ENCODE assay signal across 8 cellular contexts in the genomic region with DNA sequence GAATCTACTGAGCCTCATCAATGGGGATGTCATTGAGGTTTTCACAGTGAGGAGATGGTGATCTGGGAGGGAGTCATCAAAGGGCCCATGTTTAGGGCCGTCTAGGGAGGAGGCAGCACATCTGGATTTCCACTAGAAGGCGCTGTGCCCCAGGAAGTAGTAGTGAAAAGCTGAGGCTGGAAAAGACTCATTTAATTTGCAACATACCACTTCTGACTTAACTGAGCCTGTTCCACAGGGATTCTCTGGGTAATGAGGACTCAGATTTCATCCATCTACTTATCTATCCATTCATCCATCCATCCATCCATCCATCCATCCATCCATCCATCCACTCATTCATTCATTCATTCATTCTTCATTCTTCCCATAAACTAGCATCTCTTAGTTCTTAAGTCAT. TPM values are rescaled to one million over a fixed set of nuclear protein-coding genes. Genes with fewer than 3 reads are reported as not detected.
A peak's percentile ranks its signal among the peaks of the same experiment; 100 is the strongest.
DNase-seq lines count a peak whose midpoint lies in the region; ATAC-seq, FAIRE-seq and TF ChIP-seq lines count a peak whose summit lies in the region.

No MANE protein-coding gene starts in this region.

- no peak for TF ChIP-seq POLR2A in HepG2 (IDR thresholded peaks at IDR 0.05; ENCODE audit: insufficient read depth in 1 of 2, low read depth in 2 of 2, low read length in 2 of 2)
- TF ChIP-seq POLR2A in lower leg skin (IDR thresholded peaks at IDR 0.05) = no peak

- intact Hi-C loops in HepG2 (cut with micrococcal nuclease; ENCODE audit: unreplicated experiment) (loop anchor here (1.0 to 10.0 kb wide), 5 partner anchors 63 to 410 kb away; no protein-coding TSS in a partner anchor), lower leg skin (cut with DNase I; ENCODE audit: low total_unique reads) (no loop called here)

- TF ChIP-seq CTCF in GM12801 (IDR thresholded peaks at IDR 0.05; ENCODE audit: extremely low read depth, insufficient read length) (peak; percentile 39), brain microvascular endothelial cell (IDR thresholded peaks at IDR 0.05; ENCODE audit: low read depth, low read length, missing control alignments) (peak; percentile 96), HepG2 (CRISPR knock-in tag; IDR thresholded peaks at IDR 0.05) (peak; percentile 85), lower leg skin (IDR thresholded peaks at IDR 0.05) (peak in 1 of 3 donors; percentile 16)

- no peak for FAIRE-seq in HepG2 (lab: Jason Lieb, UNC)

- TF ChIP-seq EP300 in HepG2 (IDR thresholded peaks at IDR 0.05; ENCODE audit: low read depth in 2 of 2, low read length in 2 of 2) (no peak), HepG2 (CRISPR knock-in tag; IDR thresholded peaks at IDR 0.05; ENCODE audit: borderline replicate concordance) (no peak)

- H3K27me3 ChIP-seq in brain microvascular endothelial cell (replicated peaks) (no peaks in the 10 kb centered on the region), HepG2 (ENCODE audit: control insufficient read depth in 1 of 2, insufficient read depth in 2 of 2, low read length in 2 of 2) (no peaks in the 10 kb centered on the region; a peak in 2 of 5 replicates)

- ATAC-seq in HepG2 = peak; percentile 46
- peak; percentile 48 for ATAC-seq in stimulated activated naive CD8-positive, alpha-beta T cell treated with anti-CD3 and anti-CD28 coated beads, Interleukin-15, Interleukin-2, amounts not matched to agents 100 U/mL and 50 U/mL, for 24 hours

- in situ Hi-C loops in brain microvascular endothelial cell (cut with HindIII; ENCODE audit: low pct_ligation_motif_present, low sequenced_read_pairs) (no loop called here), HepG2 (cut with HindIII; ENCODE audit: extremely low pct_ligation_motif_present, low pct_unique_long_range_greater_than_20kb) (loop anchor here (5.0 to 10.0 kb wide), 2 partner anchors 57 to 200 kb away; a partner anchor contains a TSS)

- BruUV-seq in HepG2 (replicated peaks; lab: Mats Ljungman, UMichigan) = no TSS peak

- no peak overlapping the region for H3K4me3 ChIP-seq in brain microvascular endothelial cell (ENCODE audit: low read depth, low read length)
- H3K4me3 ChIP-seq in HepG2 (replicated peaks in 1 of 3; ENCODE audit: insufficient read depth in 1 of 3, low read depth in 2 of 3, low read length in 3 of 3) = no peak overlapping the region
- no peak overlapping the region for H3K4me3 ChIP-seq in lower leg skin (ENCODE audit: low read depth, poor library complexity, severe bottlenecking)

- no peak overlapping the region for H3K4me2 ChIP-seq in HepG2 (ENCODE audit: low read depth, low read length)

- H3K36me3 ChIP-seq in brain microvascular endothelial cell (replicated peaks) (no peaks in the 10 kb centered on the region), HepG2 (replicated peaks in 1 of 2; ENCODE audit: control insufficient read depth in 1 of 2, insufficient read depth in 2 of 2, low read length in 2 of 2) (no peaks in the 10 kb centered on the region)

- H3K79me2 ChIP-seq in HepG2 (ENCODE audit: insufficient read depth, low read length) = no peaks in the 10 kb centered on the region

- POLR2A ChIA-PET in HepG2 (lab: Yijun Ruan, JAX) = interaction anchor here (1.0 to 1.8 kb wide), 3 partner anchors 42 to 197 kb away, joined by 3 to 5 read pairs (median 3); a partner anchor contains a TSS

- H4K20me1 ChIP-seq in HepG2 (ENCODE audit: insufficient read depth, low read length) = no peaks in the 10 kb centered on the region

- H3K9ac ChIP-seq in HepG2 (ENCODE audit: insufficient read depth, low read depth, low read length) = no peak overlapping the region

- DNase-seq in A172 (ENCODE audit: low spot score) (peak; percentile 73), NCI-H1105 treated with DMSO at 0.1 percent for 48 hours (lab: John Stamatoyannopoulos, UW) (peak; percentile 56), T-helper 22 cell (ENCODE audit: low read depth) (peak; percentile 25), brain microvascular endothelial cell (peak; percentile 57), HepG2 (ENCODE audit: low spot score) (peak; percentile 67), lower leg skin (ENCODE audit: low spot score in 2 of 2) (no peak)
- peak; percentile 72 for DNase-seq in stimulated activated naive CD8-positive, alpha-beta T cell treated with anti-CD3 and anti-CD28 coated beads, Interleukin-15, Interleukin-2, amounts not matched to agents 100 U/mL and 50 U/mL, for 24 hours

- WGBS in HepG2 (ENCODE audit: low lambda C conversion rate) = no CpG with 5 or more reads among the region's 2 CpGs
- 0 to 3% methylated on average over 2 of the region's 2 CpGs for WGBS in lower leg skin, 2 donors

- CTCF ChIA-PET in HepG2 (lab: Yijun Ruan, JAX; ENCODE audit: low intra/inter-chr PET ratio, low total read pairs) = interaction anchor here (0.9 to 1.8 kb wide), 8 partner anchors 26 to 252 kb away, joined by 3 to 10 read pairs (median 4); no protein-coding TSS in a partner anchor

- no peak overlapping the region for H3K27ac ChIP-seq in brain microvascular endothelial cell
- H3K27ac ChIP-seq in HepG2 (ENCODE audit: extremely low read length, insufficient read depth, low read length) = no peak overlapping the region

- peak; percentile 77 for TF ChIP-seq RAD21 in HepG2 (CRISPR knock-in tag; IDR thresholded peaks at IDR 0.05)

- peaks cover 34% of the 10 kb centered on the region for H3K4me1 ChIP-seq in HepG2 (ENCODE audit: insufficient read depth, low read length)

- H3K9me3 ChIP-seq in HepG2 (ENCODE audit: low read length) = no peaks in the 10 kb centered on the region

- no peak overlapping the region for H2AFZ ChIP-seq in HepG2 (ENCODE audit: low read length)

TF ChIP-seq in HepG2, 621 proteins besides CTCF, POLR2A, EP300 and RAD21 (continues in another document):
- TF ChIP-seq HMGA1 (CRISPR knock-in tag; conservative IDR thresholded peaks at IDR 0.05) (no peak), ETV6 (CRISPR knock-in tag; conservative IDR thresholded peaks at IDR 0.05) (no peak)

RNA-seq across cellular contexts. Expression of gene SHF, which starts 17.4 kb away (rescaled TPM):
- 0.38 TPM in 1 of 2 replicates, not detected in the other for total RNA-seq in A172 (2014; rRNA removed; shearing (Covaris generic))
- total RNA-seq in HepG2 (2016; rRNA removed; fragmentation: Illumina TruSeq; extraction: Trizol) (16.8 and 25.5 TPM in 2 replicates), lower leg skin (10 to 100 TPM in 2 of 4 donors, 1 to 10 TPM in 2; 6.0 to 19.4 (median 13.0) TPM)
- total RNA-seq in HepG2 (2016; cell fraction: cytosol; rRNA removed; fragmentation: Illumina TruSeq; extraction: Trizol; ENCODE audit: low read depth) = 12.8 and 14.1 TPM in 2 replicates
- total RNA-seq in HepG2 (2016; cell fraction: insoluble cytoplasmic fraction; rRNA removed; fragmentation: Illumina TruSeq; extraction: Trizol) = 14.2 and 23.0 TPM in 2 replicates
- total RNA-seq in HepG2 (2016; cell fraction: membrane; rRNA removed; fragmentation: Illumina TruSeq; extraction: Trizol) = 21.8 and 26.1 TPM in 2 replicates
- total RNA-seq in HepG2 (2016; cell fraction: nucleus; rRNA removed; fragmentation: Illumina TruSeq; extraction: Trizol) = 19.6 and 27.1 TPM in 2 replicates
- 20.9 and 21.4 TPM in 2 replicates for polyA plus RNA-seq in HepG2 (2011; rRNA removed)
- 13.0 and 16.7 TPM in 2 replicates for polyA plus RNA-seq in HepG2 (2011; cell fraction: cytosol; rRNA removed)
- polyA plus RNA-seq in HepG2 (2011; cell fraction: nucleus; rRNA removed) = 19.6 and 22.5 TPM in 2 replicates
- 20.3 and 23.9 TPM in 2 replicates for polyA plus RNA-seq in HepG2 (2012)
- polyA plus RNA-seq in HepG2 (2016; cell fraction: cytosol; fragmentation: Illumina TruSeq; extraction: Trizol; ENCODE audit: low read depth) = 15.0 and 15.7 TPM in 2 replicates
- 20.8 and 23.0 TPM in 2 replicates for polyA plus RNA-seq in HepG2 (2016; cell fraction: insoluble cytoplasmic fraction; fragmentation: Illumina TruSeq; extraction: Trizol; ENCODE audit: low read depth)
- 19.3 and 22.0 TPM in 2 replicates for polyA plus RNA-seq in HepG2 (2016; cell fraction: membrane; fragmentation: Illumina TruSeq; extraction: Trizol; ENCODE audit: low read depth)
- 27.9 and 28.2 TPM in 2 replicates for polyA plus RNA-seq in HepG2 (2016; cell fraction: nucleus; fragmentation: Illumina TruSeq; extraction: Trizol; ENCODE audit: insufficient read depth, low read depth)
- 3.7 and 33.1 TPM in 2 replicates for polyA minus RNA-seq in HepG2 (2011; rRNA and poly(A)+ RNA removed; ENCODE audit: low replicate concordance)
- polyA minus RNA-seq in HepG2 (2011; cell fraction: cytosol; rRNA and poly(A)+ RNA removed) = 10.0 and 13.8 TPM in 2 replicates
- 18.3 and 18.9 TPM in 2 replicates for polyA minus RNA-seq in HepG2 (2011; cell fraction: nucleus; rRNA and poly(A)+ RNA removed)

RNA-seq across cellular contexts. Expression of gene SLC28A2, which starts 46.8 kb away (rescaled TPM):
- total RNA-seq in A172 (2014; rRNA removed; shearing (Covaris generic)) = not detected in 2 replicates
- total RNA-seq in HepG2 (2016; rRNA removed; fragmentation: Illumina TruSeq; extraction: Trizol) (0.08 and 0.11 TPM in 2 replicates), lower leg skin (not detected)
- total RNA-seq in HepG2 (2016; cell fraction: cytosol; rRNA removed; fragmentation: Illumina TruSeq; extraction: Trizol; ENCODE audit: low read depth) = not detected in 2 replicates
- total RNA-seq in HepG2 (2016; cell fraction: insoluble cytoplasmic fraction; rRNA removed; fragmentation: Illumina TruSeq; extraction: Trizol) = 0.11 TPM in 1 of 2 replicates, not detected in the other
- 0.07 TPM in 1 of 2 replicates, not detected in the other for total RNA-seq in HepG2 (2016; cell fraction: membrane; rRNA removed; fragmentation: Illumina TruSeq; extraction: Trizol)
- 0.12 TPM in 1 of 2 replicates, not detected in the other for total RNA-seq in HepG2 (2016; cell fraction: nucleus; rRNA removed; fragmentation: Illumina TruSeq; extraction: Trizol)
- polyA plus RNA-seq in HepG2 (2011; rRNA removed) = 0.01 TPM in 1 of 2 replicates, not detected in the other
- 0.01 TPM in 2 replicates for polyA plus RNA-seq in HepG2 (2011; cell fraction: cytosol; rRNA removed)
- polyA plus RNA-seq in HepG2 (2011; cell fraction: nucleus; rRNA removed) = not detected in 2 replicates
- polyA plus RNA-seq in HepG2 (2012) = 0.23 and 0.44 TPM in 2 replicates
- 0.02 TPM in 1 of 2 replicates, not detected in the other for polyA plus RNA-seq in HepG2 (2016; cell fraction: cytosol; fragmentation: Illumina TruSeq; extraction: Trizol; ENCODE audit: low read depth)
- polyA plus RNA-seq in HepG2 (2016; cell fraction: insoluble cytoplasmic fraction; fragmentation: Illumina TruSeq; extraction: Trizol; ENCODE audit: low read depth) = 0.07 TPM in 1 of 2 replicates, not detected in the other
- polyA plus RNA-seq in HepG2 (2016; cell fraction: membrane; fragmentation: Illumina TruSeq; extraction: Trizol; ENCODE audit: low read depth) = not detected in 2 replicates
- polyA plus RNA-seq in HepG2 (2016; cell fraction: nucleus; fragmentation: Illumina TruSeq; extraction: Trizol; ENCODE audit: insufficient read depth, low read depth) = 0.20 TPM in 1 of 2 replicates, not detected in the other
- polyA minus RNA-seq in HepG2 (2011; rRNA and poly(A)+ RNA removed; ENCODE audit: low replicate concordance) = 0.06 TPM in 1 of 2 replicates, not detected in the other
- not detected in 2 replicates for polyA minus RNA-seq in HepG2 (2011; cell fraction: cytosol; rRNA and poly(A)+ RNA removed)
- polyA minus RNA-seq in HepG2 (2011; cell fraction: nucleus; rRNA and poly(A)+ RNA removed) = not detected in 2 replicates

Comparison
In these comparisons a context has a peak if more than half of its experiments do, and no peak if none do; other contexts are left out.
1. DNase-seq: peak in A172 (single experiment), NCI-H1105 treated with DMSO at 0.1 percent for 48 hours (single experiment), T-helper 22 cell (single experiment), brain microvascular endothelial cell (single experiment), HepG2 (single experiment) and stimulated activated naive CD8-positive, alpha-beta T cell treated with anti-CD3 and anti-CD28 coated beads, Interleukin-15, Interleukin-2, amounts not matched to agents 100 U/mL and 50 U/mL, for 24 hours (single experiment); none in lower leg skin (0 of 2).